Comparison of ENCODE assay signal across 22 cellular contexts in genomic region chr10:132848951-132849545, GRCh38.
DNase-seq lines count a peak whose midpoint lies in the region; ATAC-seq and TF ChIP-seq lines count a peak whose summit lies in the region.
"Had no signal": no experiment of that assay in that cellular context is flagged by ENCODE, and none has a peak within 500 bp of the region (broad histone marks: within the 10 kb centered on the region; RNA-seq: fewer than 3 reads in every experiment).

No MANE protein-coding gene starts in this region.

- intact Hi-C loops in left lung (cut with DNase I), result no loop called here
- intact Hi-C loops in stomach (cut with DNase I; ENCODE audit: low total_unique reads), result no loop called here

- H3K36me3 ChIP-seq in Peyer's patch, result no peaks in the 10 kb centered on the region
- H3K36me3 ChIP-seq in left lung, result no peaks in the 10 kb centered on the region
- H3K36me3 ChIP-seq in stomach, result no peaks in the 10 kb centered on the region
- H3K36me3 ChIP-seq: heart left ventricle, MG63, prostate gland had no signal

- TF ChIP-seq CTCF in Peyer's patch (IDR thresholded peaks at IDR 0.05) (no peak), left lung (IDR thresholded peaks at IDR 0.05) (no peak), stomach (IDR thresholded peaks at IDR 0.05) (no peak)

- H3K27me3 ChIP-seq in Peyer's patch, result no peaks in the 10 kb centered on the region
- peaks cover 0 to 68% of the 10 kb centered on the region in 2 donors for H3K27me3 ChIP-seq in left lung
- peaks cover 0 to 45% (median 0%) of the 10 kb centered on the region in 3 donors for H3K27me3 ChIP-seq in stomach
- H3K27me3 ChIP-seq: body of pancreas had no signal

- no peak overlapping the region for H3K27ac ChIP-seq in Peyer's patch
- H3K27ac ChIP-seq in left lung, result no peak overlapping the region
- peak overlapping the region; percentile 40 to 64 (median 58) for H3K27ac ChIP-seq in stomach
- H3K27ac ChIP-seq: body of pancreas, heart left ventricle, prostate gland had no signal

- no peak for ATAC-seq in left lung
- ATAC-seq in HG03039 (IDR thresholded peaks at IDR 0.05; ENCODE audit: unreplicated experiment), result no peak
- ATAC-seq: body of pancreas had no signal

- TF ChIP-seq EP300 in stomach (IDR thresholded peaks at IDR 0.05), result no peak

- WGBS in stomach, 5 donors, result 50 to 67% (median 60%) methylated on average over 13 to 21 of the region's 21 CpGs

- peak; percentile 55 for DNase-seq in activated effector memory CD4-positive, alpha-beta T cell treated with anti-CD3 and anti-CD28 coated beads, Interleukin-2, amount 50 U/mL, for 16 hours
- DNase-seq in activated effector memory CD4-positive, alpha-beta T cell treated with Interleukin-2 at 50 U/mL for 16 hours, result no peak
- DNase-seq in Peyer's patch, result peak in 2 of 3 donors; percentile 39 to 42
- peak; percentile 28 to 69 for DNase-seq in left lung
- no peak for DNase-seq in stomach
- no peak for DNase-seq in DMS79 (lab: John Stamatoyannopoulos, UW)
- no peak for DNase-seq in NCI-H2081 (lab: John Stamatoyannopoulos, UW)
- DNase-seq: ACHN; activated CD4-positive, alpha-beta T cell treated with anti-CD3 and anti-CD28 coated beads for 4 hours; activated naive CD4-positive, alpha-beta T cell; body of pancreas; DMS79 treated with DMSO at 0.1 percent for 48 hours; mammary epithelial cell; MG63; NCI-H146; NCI-H2227 treated with DMSO at 0.1 percent for 48 hours; NK-92 treated with Interleukin-12 subunit alpha and Interleukin-12 subunit beta, amount 100 ng/mL, for 24 hours; stimulated activated CD4-positive, alpha-beta T cell treated with anti-CD3 and anti-CD28 coated beads, Interleukin-4, amount 100 ng/mL, for 24 hours had no signal

- no peaks in the 10 kb centered on the region for H3K4me1 ChIP-seq in Peyer's patch
- H3K4me1 ChIP-seq in left lung, result peaks cover 0 to 7% of the 10 kb centered on the region in 2 donors
- peaks cover 7 to 27% (median 15%) of the 10 kb centered on the region in 4 donors for H3K4me1 ChIP-seq in stomach
- H3K4me1 ChIP-seq: prostate gland had no signal

- peaks cover 0 to 1% (median 0%) of the 10 kb centered on the region in 4 donors for H3K9me3 ChIP-seq in Peyer's patch
- H3K9me3 ChIP-seq in left lung, result no peaks in the 10 kb centered on the region
- peaks cover 0 to 6% (median 1%) of the 10 kb centered on the region in 4 donors for H3K9me3 ChIP-seq in stomach
- H3K9me3 ChIP-seq: body of pancreas, MG63, prostate gland, SK-N-SH had no signal

- TF ChIP-seq POLR2A in Peyer's patch (IDR thresholded peaks at IDR 0.05) (no peak), stomach (IDR thresholded peaks at IDR 0.05) (no peak)

- H3K4me3 ChIP-seq in Peyer's patch, result no peak overlapping the region
- no peak overlapping the region for H3K4me3 ChIP-seq in left lung
- H3K4me3 ChIP-seq in stomach, result peak overlapping the region; percentile 15 to 35 (median 26)
- H3K4me3 ChIP-seq: body of pancreas, MG63, prostate gland had no signal

Comparison
In these comparisons a context has a peak if more than half of its experiments do, and no peak if none do; other contexts are left out.
1. DNase-seq: peak in activated effector memory CD4-positive, alpha-beta T cell treated with anti-CD3 and anti-CD28 coated beads, Interleukin-2, amount 50 U/mL, for 16 hours (single experiment), Peyer's patch (2 of 3) and left lung (2 of 2); none in activated effector memory CD4-positive, alpha-beta T cell treated with Interleukin-2 at 50 U/mL for 16 hours (single experiment), stomach (single experiment), DMS79 (single experiment) and NCI-H2081 (0 of 2).
2. H3K27ac ChIP-seq: peak in stomach (5 of 5); none in Peyer's patch (0 of 4) and left lung (0 of 2).
3. H3K4me3 ChIP-seq: peak in stomach (4 of 4); none in Peyer's patch (0 of 4) and left lung (0 of 2).